Comparison of ENCODE assay signal across 8 cellular contexts in the genomic region with DNA sequence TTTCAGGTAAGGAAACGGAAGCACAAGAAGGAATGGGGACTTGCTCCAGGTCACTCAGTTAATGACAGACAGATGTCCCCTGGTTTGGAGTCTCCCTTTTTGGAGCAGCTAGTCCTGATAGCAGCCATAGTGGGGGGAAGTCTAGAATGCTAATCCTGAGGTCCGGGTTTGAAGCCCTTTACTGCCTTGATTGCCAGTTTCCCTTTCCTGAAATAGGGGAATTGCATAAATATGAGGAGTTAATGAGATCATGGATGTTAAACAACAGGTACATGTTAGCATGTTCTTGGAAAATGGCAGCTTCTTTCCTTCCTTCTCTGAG. TPM values are rescaled to one million over a fixed set of nuclear protein-coding genes. Genes with fewer than 3 reads are reported as not detected.
DNase-seq lines count a peak whose midpoint lies in the region; ATAC-seq and TF ChIP-seq lines count a peak whose summit lies in the region.

No MANE protein-coding gene starts in this region.

- intact Hi-C loops in dorsolateral prefrontal cortex (cut with DNase I) = loop anchor here (1.0 to 10.0 kb wide), 7 partner anchors 42 to 269 kb away; partner anchors contain the start of genes FITM2 (in 1 of the 2), KCNK15 (in 1 of the 2) and OSER1 (in 1 of the 2)

- no peaks in the 10 kb centered on the region for H3K27me3 Mint-ChIP-seq in natural killer cell treated with Interleukin-12 subunit alpha and Interleukin-12 subunit beta and Interleukin-15 and Interleukin-18, amount 100 ng/mL, for 72 hours

- no peaks in the 10 kb centered on the region for H3K36me3 Mint-ChIP-seq in natural killer cell treated with Interleukin-12 subunit alpha and Interleukin-12 subunit beta and Interleukin-15 and Interleukin-18, amount 100 ng/mL, for 72 hours

- H3K4me3 ChIP-seq in BJ (ENCODE audit: low read depth, low read length) (peak overlapping the region; percentile 68), MG63 (peak overlapping the region; percentile 70), dorsolateral prefrontal cortex (peak overlapping the region; percentile 63 to 98 (median 87))

- POLR2A ChIA-PET in BJ (lab: Charles Lee) = no interaction called here

- no peaks in the 10 kb centered on the region for H3K9me3 ChIP-seq in MG63

- H3K4me1 Mint-ChIP-seq in natural killer cell treated with Interleukin-12 subunit alpha and Interleukin-12 subunit beta and Interleukin-15 and Interleukin-18, amount 100 ng/mL, for 72 hours (ENCODE audit: low read depth in 2 of 2) = peaks cover 20% of the 10 kb centered on the region in 2 donors

- no peaks in the 10 kb centered on the region for H3K9me3 Mint-ChIP-seq in natural killer cell treated with Interleukin-12 subunit alpha and Interleukin-12 subunit beta and Interleukin-15 and Interleukin-18, amount 100 ng/mL, for 72 hours

- H3K36me3 ChIP-seq in BJ (ENCODE audit: control insufficient read depth, insufficient read depth, low read length) (peaks cover 2% of the 10 kb centered on the region; the same call in 1 of the 2 replicates), MG63 (no peaks in the 10 kb centered on the region; the same call in 1 of the 2 replicates)

- H3K27me3 ChIP-seq in BJ (ENCODE audit: control insufficient read depth, insufficient read depth, low read length) (no peaks in the 10 kb centered on the region; the same call in 1 of the 2 replicates), MG63 (no peaks in the 10 kb centered on the region), dorsolateral prefrontal cortex (no peaks in the 10 kb centered on the region)

- H3K27ac ChIP-seq in dorsolateral prefrontal cortex = peak overlapping the region in 58 of 59 donors; percentile 70 to 97 (median 90)

- peak overlapping the region; percentile 90 to 94 for H3K27ac Mint-ChIP-seq in natural killer cell treated with Interleukin-12 subunit alpha and Interleukin-12 subunit beta and Interleukin-15 and Interleukin-18, amount 100 ng/mL, for 72 hours

- CTCF ChIA-PET in BJ (lab: Yijun Ruan, JAX) = interaction anchor here (1.1 to 3.0 kb wide), 4 partner anchors 16 to 135 kb away, joined by 3 to 16 read pairs (median 4); no protein-coding TSS in a partner anchor

- no peak for TF ChIP-seq CTCF in BJ (IDR thresholded peaks at IDR 0.05; ENCODE audit: insufficient read depth, low read depth, low read length)
- no peak for TF ChIP-seq CTCF in dorsolateral prefrontal cortex (IDR thresholded peaks at IDR 0.05 in 54 of 56, conservative IDR thresholded peaks at IDR 0.05 in 2 of 56; ENCODE audit: low read depth in 1 of 56, partially characterized antibody in 56 of 56)

- no peak for DNase-seq in BJ (ENCODE audit: low read depth)
- DNase-seq in MG63 = no peak
- no peak for DNase-seq in dorsolateral prefrontal cortex
- DNase-seq in natural killer cell treated with Interleukin-12 subunit alpha and Interleukin-12 subunit beta and Interleukin-15 and Interleukin-18, amount 100 ng/mL, for 72 hours (ENCODE audit: low spot score) = no peak
- DNase-seq in midbrain (lab: John Stamatoyannopoulos, UW) = no peak
- no peak for DNase-seq in NCI-H510A (lab: John Stamatoyannopoulos, UW)
- DNase-seq in left lobe of liver (ENCODE audit: low spot score) = no peak

- peak overlapping the region; percentile 91 for H3K4me3 Mint-ChIP-seq in natural killer cell treated with Interleukin-12 subunit alpha and Interleukin-12 subunit beta and Interleukin-15 and Interleukin-18, amount 100 ng/mL, for 72 hours

- ATAC-seq in natural killer cell treated with Interleukin-12 subunit alpha and Interleukin-12 subunit beta and Interleukin-15 and Interleukin-18, amount 100 ng/mL, for 72 hours = no peak
- ATAC-seq in HG03378 (IDR thresholded peaks at IDR 0.05; ENCODE audit: unreplicated experiment) = no peak
- no peak for ATAC-seq in left lobe of liver

RNA-seq across cellular contexts. Expression of gene TTPAL, which starts 0.3 kb away (rescaled TPM):
- polyA plus RNA-seq in BJ (2011; rRNA removed) = 9.4 and 13.8 TPM in 2 replicates
- polyA minus RNA-seq in BJ (2011; rRNA and poly(A)+ RNA removed) = 18.0 and 20.6 TPM in 2 replicates
- total RNA-seq in MG63 (2014; rRNA removed; shearing (Covaris generic); ENCODE audit: low replicate concordance) = 5.8 and 12.9 TPM in 2 replicates
- total RNA-seq in dorsolateral prefrontal cortex (10 to 100 TPM in 119 of 120 experiments, 1 to 10 TPM in 1; 10.0 to 26.4 (median 18.3) TPM), left lobe of liver (95.0 TPM)
- total RNA-seq in natural killer cell treated with Interleukin-12 subunit alpha and Interleukin-12 subunit beta and Interleukin-15 and Interleukin-18, amount 100 ng/mL, for 72 hours = 10 to 100 TPM; 19.7 to 36.1 TPM

RNA-seq across cellular contexts. Expression of gene SERINC3, which starts 46.5 kb away (rescaled TPM):
- 284 and 333 TPM in 2 replicates for polyA plus RNA-seq in BJ (2011; rRNA removed)
- polyA minus RNA-seq in BJ (2011; rRNA and poly(A)+ RNA removed) = 255 and 406 TPM in 2 replicates
- 54.8 and 78.9 TPM in 2 replicates for total RNA-seq in MG63 (2014; rRNA removed; shearing (Covaris generic); ENCODE audit: low replicate concordance)
- 100 to 1,000 TPM; 107 to 236 (median 191) TPM for total RNA-seq in dorsolateral prefrontal cortex
- total RNA-seq in natural killer cell treated with Interleukin-12 subunit alpha and Interleukin-12 subunit beta and Interleukin-15 and Interleukin-18, amount 100 ng/mL, for 72 hours = 10 to 100 TPM; 46.7 to 83.8 TPM
- total RNA-seq in left lobe of liver = 50.4 TPM
